In the genomic region with DNA sequence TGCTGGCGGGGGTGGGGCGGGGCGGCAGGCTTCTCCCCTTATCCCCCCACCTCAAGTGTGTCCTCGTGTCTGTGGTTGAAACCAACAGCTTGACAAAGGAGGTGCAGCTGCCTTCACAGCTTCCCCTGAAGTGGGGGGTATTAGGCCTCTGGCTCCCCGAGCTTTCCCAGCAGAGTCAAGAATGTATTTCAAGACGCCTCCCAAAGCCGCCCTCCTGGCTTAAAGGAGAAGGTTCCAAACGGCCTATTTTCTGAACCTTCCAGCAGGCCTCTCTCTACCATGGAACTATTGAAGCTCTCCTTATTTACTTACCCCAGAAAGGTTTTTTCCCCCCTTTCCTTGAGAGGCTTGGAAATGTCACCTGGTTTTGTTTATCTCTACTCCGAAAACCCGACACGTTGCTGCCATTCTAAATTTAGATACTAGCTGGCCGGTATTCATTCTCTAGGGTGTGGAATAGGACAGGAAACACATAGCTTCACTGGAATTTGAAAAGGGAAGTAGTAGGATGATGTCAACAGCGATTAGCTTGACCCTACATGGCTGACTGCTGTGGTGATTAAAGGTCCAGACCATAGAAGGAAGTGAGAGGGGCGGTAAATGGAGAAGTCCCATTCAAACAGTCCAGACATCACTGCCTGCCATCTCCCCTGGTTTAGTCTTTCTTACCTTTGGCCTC, we compare ENCODE assay signal across 1 cellular context.
TF ChIP-seq lines count a peak whose summit lies in the region.

No MANE protein-coding gene starts in this region.

TF ChIP-seq in HepG2, 621 proteins besides CTCF, POLR2A, EP300 and RAD21 (continued from another document and continues in another):
- TF ChIP-seq, protein P1, sequence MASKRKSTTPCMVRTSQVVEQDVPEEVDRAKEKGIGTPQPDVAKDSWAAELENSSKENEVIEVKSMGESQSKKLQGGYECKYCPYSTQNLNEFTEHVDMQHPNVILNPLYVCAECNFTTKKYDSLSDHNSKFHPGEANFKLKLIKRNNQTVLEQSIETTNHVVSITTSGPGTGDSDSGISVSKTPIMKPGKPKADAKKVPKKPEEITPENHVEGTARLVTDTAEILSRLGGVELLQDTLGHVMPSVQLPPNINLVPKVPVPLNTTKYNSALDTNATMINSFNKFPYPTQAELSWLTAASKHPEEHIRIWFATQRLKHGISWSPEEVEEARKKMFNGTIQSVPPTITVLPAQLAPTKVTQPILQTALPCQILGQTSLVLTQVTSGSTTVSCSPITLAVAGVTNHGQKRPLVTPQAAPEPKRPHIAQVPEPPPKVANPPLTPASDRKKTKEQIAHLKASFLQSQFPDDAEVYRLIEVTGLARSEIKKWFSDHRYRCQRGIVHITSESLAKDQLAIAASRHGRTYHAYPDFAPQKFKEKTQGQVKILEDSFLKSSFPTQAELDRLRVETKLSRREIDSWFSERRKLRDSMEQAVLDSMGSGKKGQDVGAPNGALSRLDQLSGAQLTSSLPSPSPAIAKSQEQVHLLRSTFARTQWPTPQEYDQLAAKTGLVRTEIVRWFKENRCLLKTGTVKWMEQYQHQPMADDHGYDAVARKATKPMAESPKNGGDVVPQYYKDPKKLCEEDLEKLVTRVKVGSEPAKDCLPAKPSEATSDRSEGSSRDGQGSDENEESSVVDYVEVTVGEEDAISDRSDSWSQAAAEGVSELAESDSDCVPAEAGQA (IDR thresholded peaks at IDR 0.05; ENCODE audit: low read depth): no peak
- TF ChIP-seq, protein P1 (CRISPR knock-in tag; IDR thresholded peaks at IDR 0.05; ENCODE audit: borderline replicate concordance): no peak
- TF ChIP-seq CBFB (CRISPR knock-in tag; IDR thresholded peaks at IDR 0.05) (no peak), SIN3A (IDR thresholded peaks at IDR 0.05; ENCODE audit: borderline replicate concordance, low read depth, low read length) (no peak), ZFX (CRISPR knock-in tag; IDR thresholded peaks at IDR 0.05; ENCODE audit: low read depth) (peak; percentile 78), ZNF629 (CRISPR knock-in tag; conservative IDR thresholded peaks at IDR 0.05) (no peak), TOE1 (CRISPR knock-in tag; IDR thresholded peaks at IDR 0.05) (no peak), ZNF326 (CRISPR knock-in tag; IDR thresholded peaks at IDR 0.05; ENCODE audit: borderline replicate concordance) (no peak), SAFB2 (CRISPR knock-in tag; IDR thresholded peaks at IDR 0.05; ENCODE audit: borderline replicate concordance, low read depth) (no peak), ZSCAN21 (CRISPR knock-in tag; IDR thresholded peaks at IDR 0.05; ENCODE audit: borderline replicate concordance) (no peak), SMARCC2 (IDR thresholded peaks at IDR 0.05) (no peak), ZNF746 (CRISPR knock-in tag; IDR thresholded peaks at IDR 0.05) (no peak), RNF2 (conservative IDR thresholded peaks at IDR 0.05; ENCODE audit: low read depth) (no peak), NRL (CRISPR knock-in tag; IDR thresholded peaks at IDR 0.05; ENCODE audit: borderline replicate concordance) (no peak), ZBTB42 (CRISPR knock-in tag; IDR thresholded peaks at IDR 0.05) (no peak), YEATS4 (CRISPR knock-in tag; IDR thresholded peaks at IDR 0.05; ENCODE audit: borderline replicate concordance) (peak; percentile 30), ZSCAN9 (CRISPR knock-in tag; IDR thresholded peaks at IDR 0.05; ENCODE audit: borderline replicate concordance) (no peak), KDM6A (CRISPR knock-in tag; IDR thresholded peaks at IDR 0.05; ENCODE audit: low read depth) (0 out of 2 replicates have a peak, but pooled peaks have one; percentile 4)
- TF ChIP-seq, protein P2, sequence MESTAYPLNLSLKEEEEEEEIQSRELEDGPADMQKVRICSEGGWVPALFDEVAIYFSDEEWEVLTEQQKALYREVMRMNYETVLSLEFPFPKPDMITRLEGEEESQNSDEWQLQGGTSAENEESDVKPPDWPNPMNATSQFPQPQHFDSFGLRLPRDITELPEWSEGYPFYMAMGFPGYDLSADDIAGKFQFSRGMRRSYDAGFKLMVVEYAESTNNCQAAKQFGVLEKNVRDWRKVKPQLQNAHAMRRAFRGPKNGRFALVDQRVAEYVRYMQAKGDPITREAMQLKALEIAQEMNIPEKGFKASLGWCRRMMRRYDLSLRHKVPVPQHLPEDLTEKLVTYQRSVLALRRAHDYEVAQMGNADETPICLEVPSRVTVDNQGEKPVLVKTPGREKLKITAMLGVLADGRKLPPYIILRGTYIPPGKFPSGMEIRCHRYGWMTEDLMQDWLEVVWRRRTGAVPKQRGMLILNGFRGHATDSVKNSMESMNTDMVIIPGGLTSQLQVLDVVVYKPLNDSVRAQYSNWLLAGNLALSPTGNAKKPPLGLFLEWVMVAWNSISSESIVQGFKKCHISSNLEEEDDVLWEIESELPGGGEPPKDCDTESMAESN (CRISPR knock-in tag; conservative IDR thresholded peaks at IDR 0.05): no peak
- TF ChIP-seq, protein P3, sequence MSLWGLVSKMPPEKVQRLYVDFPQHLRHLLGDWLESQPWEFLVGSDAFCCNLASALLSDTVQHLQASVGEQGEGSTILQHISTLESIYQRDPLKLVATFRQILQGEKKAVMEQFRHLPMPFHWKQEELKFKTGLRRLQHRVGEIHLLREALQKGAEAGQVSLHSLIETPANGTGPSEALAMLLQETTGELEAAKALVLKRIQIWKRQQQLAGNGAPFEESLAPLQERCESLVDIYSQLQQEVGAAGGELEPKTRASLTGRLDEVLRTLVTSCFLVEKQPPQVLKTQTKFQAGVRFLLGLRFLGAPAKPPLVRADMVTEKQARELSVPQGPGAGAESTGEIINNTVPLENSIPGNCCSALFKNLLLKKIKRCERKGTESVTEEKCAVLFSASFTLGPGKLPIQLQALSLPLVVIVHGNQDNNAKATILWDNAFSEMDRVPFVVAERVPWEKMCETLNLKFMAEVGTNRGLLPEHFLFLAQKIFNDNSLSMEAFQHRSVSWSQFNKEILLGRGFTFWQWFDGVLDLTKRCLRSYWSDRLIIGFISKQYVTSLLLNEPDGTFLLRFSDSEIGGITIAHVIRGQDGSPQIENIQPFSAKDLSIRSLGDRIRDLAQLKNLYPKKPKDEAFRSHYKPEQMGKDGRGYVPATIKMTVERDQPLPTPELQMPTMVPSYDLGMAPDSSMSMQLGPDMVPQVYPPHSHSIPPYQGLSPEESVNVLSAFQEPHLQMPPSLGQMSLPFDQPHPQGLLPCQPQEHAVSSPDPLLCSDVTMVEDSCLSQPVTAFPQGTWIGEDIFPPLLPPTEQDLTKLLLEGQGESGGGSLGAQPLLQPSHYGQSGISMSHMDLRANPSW (CRISPR knock-in tag; IDR thresholded peaks at IDR 0.05; ENCODE audit: borderline replicate concordance): 0 out of 2 replicates have a peak, but pooled peaks have one; percentile 67
- TF ChIP-seq, protein P4, sequence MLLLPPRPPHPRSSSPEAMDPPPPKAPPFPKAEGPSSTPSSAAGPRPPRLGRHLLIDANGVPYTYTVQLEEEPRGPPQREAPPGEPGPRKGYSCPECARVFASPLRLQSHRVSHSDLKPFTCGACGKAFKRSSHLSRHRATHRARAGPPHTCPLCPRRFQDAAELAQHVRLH (CRISPR knock-in tag; IDR thresholded peaks at IDR 0.05; ENCODE audit: borderline replicate concordance, low read depth): no peak
- TF ChIP-seq, protein P5, sequence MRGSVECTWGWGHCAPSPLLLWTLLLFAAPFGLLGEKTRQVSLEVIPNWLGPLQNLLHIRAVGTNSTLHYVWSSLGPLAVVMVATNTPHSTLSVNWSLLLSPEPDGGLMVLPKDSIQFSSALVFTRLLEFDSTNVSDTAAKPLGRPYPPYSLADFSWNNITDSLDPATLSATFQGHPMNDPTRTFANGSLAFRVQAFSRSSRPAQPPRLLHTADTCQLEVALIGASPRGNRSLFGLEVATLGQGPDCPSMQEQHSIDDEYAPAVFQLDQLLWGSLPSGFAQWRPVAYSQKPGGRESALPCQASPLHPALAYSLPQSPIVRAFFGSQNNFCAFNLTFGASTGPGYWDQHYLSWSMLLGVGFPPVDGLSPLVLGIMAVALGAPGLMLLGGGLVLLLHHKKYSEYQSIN (CRISPR knock-in tag; IDR thresholded peaks at IDR 0.05; ENCODE audit: borderline replicate concordance): no peak
- TF ChIP-seq, protein P6, sequence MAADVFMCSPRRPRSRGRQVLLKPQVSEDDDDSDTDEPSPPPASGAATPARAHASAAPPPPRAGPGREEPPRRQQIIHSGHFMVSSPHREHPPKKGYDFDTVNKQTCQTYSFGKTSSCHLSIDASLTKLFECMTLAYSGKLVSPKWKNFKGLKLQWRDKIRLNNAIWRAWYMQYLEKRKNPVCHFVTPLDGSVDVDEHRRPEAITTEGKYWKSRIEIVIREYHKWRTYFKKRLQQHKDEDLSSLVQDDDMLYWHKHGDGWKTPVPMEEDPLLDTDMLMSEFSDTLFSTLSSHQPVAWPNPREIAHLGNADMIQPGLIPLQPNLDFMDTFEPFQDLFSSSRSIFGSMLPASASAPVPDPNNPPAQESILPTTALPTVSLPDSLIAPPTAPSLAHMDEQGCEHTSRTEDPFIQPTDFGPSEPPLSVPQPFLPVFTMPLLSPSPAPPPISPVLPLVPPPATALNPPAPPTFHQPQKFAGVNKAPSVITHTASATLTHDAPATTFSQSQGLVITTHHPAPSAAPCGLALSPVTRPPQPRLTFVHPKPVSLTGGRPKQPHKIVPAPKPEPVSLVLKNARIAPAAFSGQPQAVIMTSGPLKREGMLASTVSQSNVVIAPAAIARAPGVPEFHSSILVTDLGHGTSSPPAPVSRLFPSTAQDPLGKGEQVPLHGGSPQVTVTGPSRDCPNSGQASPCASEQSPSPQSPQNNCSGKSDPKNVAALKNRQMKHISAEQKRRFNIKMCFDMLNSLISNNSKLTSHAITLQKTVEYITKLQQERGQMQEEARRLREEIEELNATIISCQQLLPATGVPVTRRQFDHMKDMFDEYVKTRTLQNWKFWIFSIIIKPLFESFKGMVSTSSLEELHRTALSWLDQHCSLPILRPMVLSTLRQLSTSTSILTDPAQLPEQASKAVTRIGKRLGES (CRISPR knock-in tag; IDR thresholded peaks at IDR 0.05; ENCODE audit: borderline replicate concordance): no peak
- TF ChIP-seq, protein P7, sequence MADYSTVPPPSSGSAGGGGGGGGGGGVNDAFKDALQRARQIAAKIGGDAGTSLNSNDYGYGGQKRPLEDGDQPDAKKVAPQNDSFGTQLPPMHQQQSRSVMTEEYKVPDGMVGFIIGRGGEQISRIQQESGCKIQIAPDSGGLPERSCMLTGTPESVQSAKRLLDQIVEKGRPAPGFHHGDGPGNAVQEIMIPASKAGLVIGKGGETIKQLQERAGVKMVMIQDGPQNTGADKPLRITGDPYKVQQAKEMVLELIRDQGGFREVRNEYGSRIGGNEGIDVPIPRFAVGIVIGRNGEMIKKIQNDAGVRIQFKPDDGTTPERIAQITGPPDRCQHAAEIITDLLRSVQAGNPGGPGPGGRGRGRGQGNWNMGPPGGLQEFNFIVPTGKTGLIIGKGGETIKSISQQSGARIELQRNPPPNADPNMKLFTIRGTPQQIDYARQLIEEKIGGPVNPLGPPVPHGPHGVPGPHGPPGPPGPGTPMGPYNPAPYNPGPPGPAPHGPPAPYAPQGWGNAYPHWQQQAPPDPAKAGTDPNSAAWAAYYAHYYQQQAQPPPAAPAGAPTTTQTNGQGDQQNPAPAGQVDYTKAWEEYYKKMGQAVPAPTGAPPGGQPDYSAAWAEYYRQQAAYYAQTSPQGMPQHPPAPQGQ (CRISPR knock-in tag; IDR thresholded peaks at IDR 0.05; ENCODE audit: borderline replicate concordance): no peak
- TF ChIP-seq, protein P8, sequence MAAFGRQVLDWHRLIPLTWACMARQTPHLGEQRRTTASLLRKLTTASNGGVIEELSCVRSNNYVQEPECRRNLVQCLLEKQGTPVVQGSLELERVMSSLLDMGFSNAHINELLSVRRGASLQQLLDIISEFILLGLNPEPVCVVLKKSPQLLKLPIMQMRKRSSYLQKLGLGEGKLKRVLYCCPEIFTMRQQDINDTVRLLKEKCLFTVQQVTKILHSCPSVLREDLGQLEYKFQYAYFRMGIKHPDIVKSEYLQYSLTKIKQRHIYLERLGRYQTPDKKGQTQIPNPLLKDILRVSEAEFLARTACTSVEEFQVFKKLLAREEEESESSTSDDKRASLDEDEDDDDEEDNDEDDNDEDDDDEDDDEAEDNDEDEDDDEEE (CRISPR knock-in tag; IDR thresholded peaks at IDR 0.05): no peak
- TF ChIP-seq, protein P9, sequence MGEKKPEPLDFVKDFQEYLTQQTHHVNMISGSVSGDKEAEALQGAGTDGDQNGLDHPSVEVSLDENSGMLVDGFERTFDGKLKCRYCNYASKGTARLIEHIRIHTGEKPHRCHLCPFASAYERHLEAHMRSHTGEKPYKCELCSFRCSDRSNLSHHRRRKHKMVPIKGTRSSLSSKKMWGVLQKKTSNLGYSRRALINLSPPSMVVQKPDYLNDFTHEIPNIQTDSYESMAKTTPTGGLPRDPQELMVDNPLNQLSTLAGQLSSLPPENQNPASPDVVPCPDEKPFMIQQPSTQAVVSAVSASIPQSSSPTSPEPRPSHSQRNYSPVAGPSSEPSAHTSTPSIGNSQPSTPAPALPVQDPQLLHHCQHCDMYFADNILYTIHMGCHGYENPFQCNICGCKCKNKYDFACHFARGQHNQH (CRISPR knock-in tag; IDR thresholded peaks at IDR 0.05): no peak
